ENCODE assay signal across 22 cellular contexts in the genomic region with DNA sequence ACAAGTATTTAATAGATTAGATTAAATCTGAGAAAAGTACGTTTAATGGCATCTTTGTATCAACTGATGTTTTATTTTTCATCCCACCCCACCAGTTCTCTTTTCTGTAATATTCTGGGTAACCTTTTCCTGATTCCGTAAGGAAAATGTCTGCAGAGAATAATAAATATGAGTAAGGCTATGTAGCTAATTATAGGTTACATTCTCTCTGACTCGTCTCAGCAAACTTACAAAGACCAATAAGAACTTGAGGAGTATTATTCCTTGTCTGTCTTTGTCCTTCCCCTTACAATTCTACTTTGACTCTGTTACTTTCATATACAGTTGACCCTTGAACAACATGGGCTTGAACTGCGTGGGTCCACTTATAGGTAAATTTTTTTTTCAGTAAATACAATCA. TPM values are rescaled to one million over a fixed set of nuclear protein-coding genes. Genes with fewer than 3 reads are reported as not detected.
A peak's percentile ranks its signal among the peaks of the same experiment; 100 is the strongest.
DNase-seq lines count a peak whose midpoint lies in the region; ATAC-seq and TF ChIP-seq lines count a peak whose summit lies in the region.
"Had no signal": no experiment of that assay in that cellular context is flagged by ENCODE, and none has a peak within 500 bp of the region (broad histone marks: within the 10 kb centered on the region; RNA-seq: fewer than 3 reads in every experiment).

No MANE protein-coding gene starts in this region.

- H3K4me1 ChIP-seq in GM23248 (ENCODE audit: insufficient read depth) (peaks cover 30% of the 10 kb centered on the region), testis (peaks cover 42% of the 10 kb centered on the region)
- H3K4me1 ChIP-seq: A549 had no signal

- H3K9me3 ChIP-seq in GM23248 (ENCODE audit: low read depth) (no peaks in the 10 kb centered on the region), testis (no peaks in the 10 kb centered on the region)
- H3K9me3 ChIP-seq: A549, SJSA1 had no signal

- no peaks in the 10 kb centered on the region for H3K9me2 ChIP-seq in GM23248 (ENCODE audit: insufficient read depth)

- peaks cover 15% of the 10 kb centered on the region for H3F3A ChIP-seq in GM23248 (ENCODE audit: insufficient read depth)

- no peak overlapping the region for H3K4me3 ChIP-seq in GM23248
- H3K4me3 ChIP-seq in testis = no peak overlapping the region
- no peak overlapping the region for H3K4me3 ChIP-seq in lower leg skin (ENCODE audit: low read depth, poor library complexity, severe bottlenecking)
- H3K4me3 ChIP-seq: A549, PC-9, SJSA1 had no signal

- in situ Hi-C loops in GM23248 (cut with MboI) = no loop called here

- intact Hi-C loops in testis (cut with DNase I; ENCODE audit: low total_unique reads) (no loop called here), lower leg skin (cut with DNase I; ENCODE audit: low total_unique reads) (no loop called here)

- no peak overlapping the region for H2AFZ ChIP-seq in GM23248
- H2AFZ ChIP-seq: PC-9 had no signal

- peaks cover 95% of the 10 kb centered on the region for H3K79me2 ChIP-seq in GM23248 (ENCODE audit: insufficient read depth)

- 77 to 82% methylated on average over 4 of the region's 4 CpGs for WGBS in GM23248 (ENCODE audit: low coverage in 1 of 2, low lambda C conversion rate in 2 of 2, missing lambda C conversion rate in 2 of 2), 2 experiments
- WGBS in testis, 2 donors = 50 to 69% methylated on average over 4 of the region's 4 CpGs
- 84 to 88% methylated on average over 4 of the region's 4 CpGs for WGBS in lower leg skin, 2 donors

- no peak for ATAC-seq in HG02870 (IDR thresholded peaks at IDR 0.05; ENCODE audit: unreplicated experiment)
- ATAC-seq: A549 had no signal

- no peak for TF ChIP-seq POLR2A in testis (IDR thresholded peaks at IDR 0.05)
- no peak for TF ChIP-seq POLR2A in lower leg skin (IDR thresholded peaks at IDR 0.05)

- H3K36me3 ChIP-seq in GM23248 (ENCODE audit: low read depth) (no peaks in the 10 kb centered on the region), testis (ENCODE audit: low read depth, missing control alignments) (no peaks in the 10 kb centered on the region)

- H3K4me2 ChIP-seq in GM23248 (ENCODE audit: unreplicated experiment) = no peak overlapping the region
- H3K4me2 ChIP-seq: A549, PC-9 had no signal

- no peak overlapping the region for H3K27ac ChIP-seq in GM23248
- peak overlapping the region; percentile 62 to 76 for H3K27ac ChIP-seq in testis
- H3K27ac ChIP-seq: A549, PC-9, SJSA1 had no signal

- peak; percentile 28 for DNase-seq in GM23248
- DNase-seq in RKO (ENCODE audit: low spot score) = peak; percentile 26
- peak; percentile 30 for DNase-seq in fibroblast of peridontal ligament (ENCODE audit: extremely low read depth)
- DNase-seq in testis = no peak
- DNase-seq in activated T-cell treated with anti-CD3 and anti-CD28 coated beads, Interleukin-2, amount 50 U/mL, for 1 hour = no peak
- no peak for DNase-seq in AG08396 (ENCODE audit: low spot score)
- DNase-seq in lower leg skin (ENCODE audit: low spot score in 2 of 2) = no peak
- DNase-seq: C1 segment of cervical spinal cord, DMS79 treated with DMSO at 0.1 percent for 48 hours, H7, KBM-7, MV-4-11, NCI-H1694 treated with DMSO at 0.1 percent for 48 hours, NCI-H2107, NCI-H2227 treated with DMSO at 0.1 percent for 48 hours, NCI-H510A treated with DMSO at 0.1 percent for 48 hours, NCI-H82, SW 1271 had no signal

- H3K27me3 ChIP-seq in GM23248 (replicated peaks; ENCODE audit: insufficient read depth) (no peaks in the 10 kb centered on the region), testis (no peaks in the 10 kb centered on the region)
- H3K27me3 ChIP-seq: SJSA1 had no signal

- H3K9ac ChIP-seq in GM23248 = no peak overlapping the region

- TF ChIP-seq CTCF in testis (IDR thresholded peaks at IDR 0.05) (no peak), lower leg skin (IDR thresholded peaks at IDR 0.05) (no peak)

- no peaks in the 10 kb centered on the region for H4K20me1 ChIP-seq in GM23248 (ENCODE audit: insufficient read depth)

RNA-seq across cellular contexts. Expression of a gene that starts 12.1 kb away (rescaled TPM):
- total RNA-seq in GM23248 (2014; rRNA removed; shearing (Covaris generic)) = 47.4 and 57.0 TPM in 2 replicates
- 58.2 and 61.7 TPM in 2 replicates for polyA plus RNA-seq in GM23248 (2016; fragmentation: Nextera tagmentation; extraction: Ambion mirVana)
- 100 to 1,000 TPM in 1 of 2 donors, 10 to 100 TPM in 1; 99.4 to 101 TPM for total RNA-seq in testis
- polyA plus RNA-seq in testis (ENCODE audit: insufficient read depth, low read depth, low replicate concordance) = 114 TPM
- total RNA-seq in lower leg skin = 10 to 100 TPM; 24.8 to 63.3 (median 42.4) TPM

RNA-seq across cellular contexts. Expression of a gene that starts 16.6 kb away (rescaled TPM):
- 35.7 and 37.8 TPM in 2 replicates for total RNA-seq in GM23248 (2014; rRNA removed; shearing (Covaris generic))
- 43.8 and 44.5 TPM in 2 replicates for polyA plus RNA-seq in GM23248 (2016; fragmentation: Nextera tagmentation; extraction: Ambion mirVana)
- total RNA-seq in testis = 10 to 100 TPM; 84.4 to 95.4 TPM
- polyA plus RNA-seq in testis (ENCODE audit: insufficient read depth, low read depth, low replicate concordance) = 51.4 TPM
- 10 to 100 TPM; 23.1 to 40.0 (median 31.1) TPM for total RNA-seq in lower leg skin

RNA-seq across cellular contexts. Expression of a gene that starts 41.1 kb away (rescaled TPM):
- total RNA-seq in GM23248 (2014; rRNA removed; shearing (Covaris generic)) = 15.1 and 18.1 TPM in 2 replicates
- polyA plus RNA-seq in GM23248 (2016; fragmentation: Nextera tagmentation; extraction: Ambion mirVana) (14.1 and 14.4 TPM in 2 replicates), testis (ENCODE audit: insufficient read depth, low read depth, low replicate concordance) (15.5 TPM)
- total RNA-seq in testis (10 to 100 TPM; 26.7 to 35.4 TPM), lower leg skin (10 to 100 TPM; 13.0 to 29.6 (median 24.3) TPM)

RNA-seq across cellular contexts. Expression of a gene that starts 41.1 kb away (rescaled TPM):
- 41.9 and 47.8 TPM in 2 replicates for total RNA-seq in GM23248 (2014; rRNA removed; shearing (Covaris generic))
- 22.1 and 26.7 TPM in 2 replicates for polyA plus RNA-seq in GM23248 (2016; fragmentation: Nextera tagmentation; extraction: Ambion mirVana)
- total RNA-seq in testis = 10 to 100 TPM; 24.4 to 33.5 TPM
- polyA plus RNA-seq in testis (ENCODE audit: insufficient read depth, low read depth, low replicate concordance) = 21.5 TPM
- 10 to 100 TPM in 3 of 4 donors, 1 to 10 TPM in 1; 10.0 to 24.2 (median 23.7) TPM for total RNA-seq in lower leg skin

Comparison
In these comparisons a context has a peak if more than half of its experiments do, and no peak if none do; other contexts are left out.
1. DNase-seq: peak in GM23248 (single experiment), RKO (single experiment) and fibroblast of peridontal ligament (single experiment); none in testis (single experiment), activated T-cell treated with anti-CD3 and anti-CD28 coated beads, Interleukin-2, amount 50 U/mL, for 1 hour (single experiment), AG08396 (single experiment) and lower leg skin (0 of 2).